Comparison of ENCODE assay signal across 8 cellular contexts in genomic region chr5:139633295-139634027, GRCh38. TPM values are rescaled to one million over a fixed set of nuclear protein-coding genes. Genes with fewer than 3 reads are reported as not detected.
DNase-seq lines count a peak whose midpoint lies in the region; ATAC-seq and TF ChIP-seq lines count a peak whose summit lies in the region.

No MANE protein-coding gene starts in this region.

- H3K4me1 ChIP-seq in parathyroid adenoma = peaks cover 30% of the 10 kb centered on the region

- no peak overlapping the region for H3K27ac ChIP-seq in parathyroid adenoma

- H3K4me3 ChIP-seq in parathyroid adenoma (ENCODE audit: low read depth, low read length) = no peak overlapping the region

- peaks cover 14% of the 10 kb centered on the region for H3K79me2 ChIP-seq in parathyroid adenoma

- no peak overlapping the region for H3K4me2 ChIP-seq in parathyroid adenoma (ENCODE audit: low read length)

- no peaks in the 10 kb centered on the region for H3K9me3 Mint-ChIP-seq in activated naive CD4-positive, alpha-beta T cell treated with anti-CD3 and anti-CD28 coated beads, Interleukin-2, amount 50 U/mL, for 24 hours
- H3K9me3 Mint-ChIP-seq in glutamatergic neuron (ENCODE audit: unreplicated experiment) = peaks cover 17% of the 10 kb centered on the region

- peak; percentile 95 for TF ChIP-seq CTCF in glutamatergic neuron (IDR thresholded peaks at IDR 0.05; ENCODE audit: partially characterized antibody, unreplicated experiment)
- TF ChIP-seq CTCF in parathyroid adenoma (IDR thresholded peaks at IDR 0.05) = peak; percentile 99

- ATAC-seq in GM18868 (IDR thresholded peaks at IDR 0.05; ENCODE audit: unreplicated experiment) (peak; percentile 22), HG03521 (IDR thresholded peaks at IDR 0.05; ENCODE audit: unreplicated experiment) (no peak)

- no peaks in the 10 kb centered on the region for H3K27me3 Mint-ChIP-seq in activated naive CD4-positive, alpha-beta T cell treated with anti-CD3 and anti-CD28 coated beads, Interleukin-2, amount 50 U/mL, for 24 hours
- peaks cover 17% of the 10 kb centered on the region for H3K27me3 Mint-ChIP-seq in glutamatergic neuron (ENCODE audit: unreplicated experiment)

- H3K36me3 Mint-ChIP-seq in activated naive CD4-positive, alpha-beta T cell treated with anti-CD3 and anti-CD28 coated beads, Interleukin-2, amount 50 U/mL, for 24 hours = peaks cover 2% of the 10 kb centered on the region
- H3K36me3 Mint-ChIP-seq in glutamatergic neuron (ENCODE audit: unreplicated experiment) = no peaks in the 10 kb centered on the region

- no peak overlapping the region for H3K4me3 Mint-ChIP-seq in activated naive CD4-positive, alpha-beta T cell treated with anti-CD3 and anti-CD28 coated beads, Interleukin-2, amount 50 U/mL, for 24 hours
- H3K4me3 Mint-ChIP-seq in glutamatergic neuron (ENCODE audit: unreplicated experiment) = peak overlapping the region; percentile 53

- H3K36me3 ChIP-seq in parathyroid adenoma (ENCODE audit: control insufficient read depth, insufficient read depth, low read length) = no peaks in the 10 kb centered on the region

- H3K9ac ChIP-seq in parathyroid adenoma = no peak overlapping the region

- peak; percentile 78 for DNase-seq in AG08396 (ENCODE audit: low spot score)
- peak; percentile 89 for DNase-seq in NAMALWA (ENCODE audit: low spot score)
- DNase-seq in SK-N-DZ (ENCODE audit: low spot score) = peak; percentile 80
- peak; percentile 81 for DNase-seq in glutamatergic neuron

- H3K9me3 ChIP-seq in parathyroid adenoma (ENCODE audit: control insufficient read depth, low read length) = no peaks in the 10 kb centered on the region

- H3K27ac Mint-ChIP-seq in activated naive CD4-positive, alpha-beta T cell treated with anti-CD3 and anti-CD28 coated beads, Interleukin-2, amount 50 U/mL, for 24 hours = peak overlapping the region; percentile 9
- peak overlapping the region; percentile 33 for H3K27ac Mint-ChIP-seq in glutamatergic neuron (ENCODE audit: unreplicated experiment)

- H3K27me3 ChIP-seq in parathyroid adenoma (ENCODE audit: control insufficient read depth, insufficient read depth, low read length) = no peaks in the 10 kb centered on the region

- H3K4me1 Mint-ChIP-seq in activated naive CD4-positive, alpha-beta T cell treated with anti-CD3 and anti-CD28 coated beads, Interleukin-2, amount 50 U/mL, for 24 hours = peaks cover 41% of the 10 kb centered on the region
- peaks cover 38% of the 10 kb centered on the region for H3K4me1 Mint-ChIP-seq in glutamatergic neuron (ENCODE audit: low read depth, unreplicated experiment)

- H2AFZ ChIP-seq in parathyroid adenoma = no peak overlapping the region

RNA-seq across cellular contexts. Expression of gene CXXC5, which starts 14.7 kb away (rescaled TPM):
- 24.9 and 31.1 TPM in 2 replicates for polyA plus RNA-seq in SK-N-DZ (2014; cell fraction: cytosol; rRNA removed)
- 15.4 and 23.8 TPM in 2 replicates for polyA plus RNA-seq in SK-N-DZ (2014; cell fraction: nucleus; rRNA removed)
- 130 TPM for total RNA-seq in glutamatergic neuron (ENCODE audit: unreplicated experiment)
